9 cellular contexts compared by ENCODE assay signal in genomic region chr2:84022810-84023431, GRCh38.
DNase-seq lines count a peak whose midpoint lies in the region; TF ChIP-seq lines count a peak whose summit lies in the region.
"Had no signal": no experiment of that assay in that cellular context is flagged by ENCODE, and none has a peak within 500 bp of the region (broad histone marks: within the 10 kb centered on the region; RNA-seq: fewer than 3 reads in every experiment).

No MANE protein-coding gene starts in this region.

- H3K9me3 ChIP-seq in HEK293 (ENCODE audit: control insufficient read depth, insufficient read depth, low read depth, low read length): no peaks in the 10 kb centered on the region

- H3K27me3 Mint-ChIP-seq in activated T-helper 2 cell treated with anti-CD3 and anti-CD28 coated beads, Interferon-gamma antibody, Interleukin-2, Interleukin-4, amounts not matched to agents 10 μg/mL and 5 μg/mL and 100 μg/mL, durations not matched to agents 14 hours and 24 hours and 36 hours (ENCODE audit: low read depth): no peaks in the 10 kb centered on the region

- H3K36me3 ChIP-seq in HEK293 (ENCODE audit: control insufficient read depth in 2 of 2, insufficient read depth in 1 of 2, low read length in 2 of 2): no peaks in the 10 kb centered on the region

- no peak overlapping the region for H3K27ac Mint-ChIP-seq in activated T-helper 2 cell treated with anti-CD3 and anti-CD28 coated beads, Interferon-gamma antibody, Interleukin-2, Interleukin-4, amounts not matched to agents 10 μg/mL and 5 μg/mL and 100 μg/mL, durations not matched to agents 14 hours and 24 hours and 36 hours
- H3K27ac Mint-ChIP-seq: activated naive CD8-positive, alpha-beta T cell treated with anti-CD3 and anti-CD28 coated beads, Interleukin-2, amount 10 ng/mL, durations not matched to agents 7 days and 5 days had no signal

- H3K9me3 Mint-ChIP-seq in activated T-helper 2 cell treated with anti-CD3 and anti-CD28 coated beads, Interferon-gamma antibody, Interleukin-2, Interleukin-4, amounts not matched to agents 10 μg/mL and 5 μg/mL and 100 μg/mL, durations not matched to agents 14 hours and 24 hours and 36 hours: no peaks in the 10 kb centered on the region
- H3K9me3 Mint-ChIP-seq: activated naive CD8-positive, alpha-beta T cell treated with anti-CD3 and anti-CD28 coated beads, Interleukin-2, amount 10 ng/mL, durations not matched to agents 7 days and 5 days had no signal

- H3K4me3 ChIP-seq in HEK293 (ENCODE audit: low read depth, low read length): no peak overlapping the region

- intact Hi-C loops in activated T-helper 2 cell treated with anti-CD3 and anti-CD28 coated beads, Interferon-gamma antibody, Interleukin-2, Interleukin-4, amounts not matched to agents 10 μg/mL and 5 μg/mL and 100 μg/mL, durations not matched to agents 14 hours and 24 hours and 36 hours (cut with micrococcal nuclease): loop anchor here (1.0 to 5.0 kb wide), 2 partner anchors 280 to 294 kb away; no protein-coding TSS in a partner anchor

- no peaks in the 10 kb centered on the region for H3K36me3 Mint-ChIP-seq in activated T-helper 2 cell treated with anti-CD3 and anti-CD28 coated beads, Interferon-gamma antibody, Interleukin-2, Interleukin-4, amounts not matched to agents 10 μg/mL and 5 μg/mL and 100 μg/mL, durations not matched to agents 14 hours and 24 hours and 36 hours (ENCODE audit: low read depth)
- H3K36me3 Mint-ChIP-seq: activated naive CD8-positive, alpha-beta T cell treated with anti-CD3 and anti-CD28 coated beads, Interleukin-2, amount 10 ng/mL, durations not matched to agents 7 days and 5 days had no signal

- TF ChIP-seq CTCF in HEK293 (tag by site-specific recombination; IDR thresholded peaks at IDR 0.05): peak; percentile 25; the same call in 1 of the 2 replicates

- POLR2A ChIA-PET in HEK293 (lab: Yijun Ruan, JAX): no interaction called here

- H3K27ac ChIP-seq in HEK293 (ENCODE audit: extremely low read depth, low read depth, low read length): no peak overlapping the region

- DNase-seq in NCI-H2227 (lab: John Stamatoyannopoulos, UW; ENCODE audit: unreplicated experiment) (peak; percentile 51), NCI-H2227 treated with DMSO at 0.1 percent for 48 hours (lab: John Stamatoyannopoulos, UW) (no peak), NCI-H748 (lab: John Stamatoyannopoulos, UW; ENCODE audit: unreplicated experiment) (peak; percentile 57), middle frontal gyrus (ENCODE audit: extremely low spot score, low spot score) (peak; percentile 26), GOT3 (lab: John Stamatoyannopoulos, UW) (no peak)
- DNase-seq in central memory CD4-positive, alpha-beta T cell: peak; percentile 1
- no peak for DNase-seq in activated T-helper 2 cell treated with anti-CD3 and anti-CD28 coated beads, Interferon-gamma antibody, Interleukin-2, Interleukin-4, amounts not matched to agents 10 μg/mL and 5 μg/mL and 100 μg/mL, durations not matched to agents 14 hours and 24 hours and 36 hours (ENCODE audit: low spot score)
- DNase-seq: activated naive CD8-positive, alpha-beta T cell treated with anti-CD3 and anti-CD28 coated beads, Interleukin-2, amount 10 ng/mL, durations not matched to agents 7 days and 5 days had no signal

- CTCF ChIA-PET in HEK293 (lab: Yijun Ruan, JAX): interaction anchor here (0.6 to 2.3 kb wide), 24 partner anchors 9 to 293 kb away, joined by 3 to 20 read pairs (median 4); no protein-coding TSS in a partner anchor

- no peaks in the 10 kb centered on the region for H3K4me1 Mint-ChIP-seq in activated T-helper 2 cell treated with anti-CD3 and anti-CD28 coated beads, Interferon-gamma antibody, Interleukin-2, Interleukin-4, amounts not matched to agents 10 μg/mL and 5 μg/mL and 100 μg/mL, durations not matched to agents 14 hours and 24 hours and 36 hours (ENCODE audit: low read depth)
- H3K4me1 Mint-ChIP-seq: activated naive CD8-positive, alpha-beta T cell treated with anti-CD3 and anti-CD28 coated beads, Interleukin-2, amount 10 ng/mL, durations not matched to agents 7 days and 5 days had no signal

- no peak overlapping the region for H3K4me3 Mint-ChIP-seq in activated T-helper 2 cell treated with anti-CD3 and anti-CD28 coated beads, Interferon-gamma antibody, Interleukin-2, Interleukin-4, amounts not matched to agents 10 μg/mL and 5 μg/mL and 100 μg/mL, durations not matched to agents 14 hours and 24 hours and 36 hours (ENCODE audit: low read depth)
- H3K4me3 Mint-ChIP-seq: activated naive CD8-positive, alpha-beta T cell treated with anti-CD3 and anti-CD28 coated beads, Interleukin-2, amount 10 ng/mL, durations not matched to agents 7 days and 5 days had no signal

- H3K4me1 ChIP-seq in HEK293 (ENCODE audit: control insufficient read depth, insufficient read depth, low read length): no peaks in the 10 kb centered on the region

TF ChIP-seq in HEK293, 187 proteins besides CTCF, POLR2A, EP300 and RAD21:
- TF ChIP-seq ZNF654 (tag by site-specific recombination; IDR thresholded peaks at IDR 0.05; ENCODE audit: low read depth) (peak; percentile 28; the same call in 1 of the 2 replicates), PBX3 (CRISPR knock-in tag; IDR thresholded peaks at IDR 0.05) (no peak)

Comparison
In these comparisons a context has a peak if more than half of its experiments do, and no peak if none do; other contexts are left out.
1. DNase-seq: peak in NCI-H2227 (single experiment), NCI-H748 (single experiment), central memory CD4-positive, alpha-beta T cell (single experiment) and middle frontal gyrus (single experiment); none in NCI-H2227 treated with DMSO at 0.1 percent for 48 hours (single experiment), GOT3 (single experiment) and activated T-helper 2 cell treated with anti-CD3 and anti-CD28 coated beads, Interferon-gamma antibody, Interleukin-2, Interleukin-4, amounts not matched to agents 10 μg/mL and 5 μg/mL and 100 μg/mL, durations not matched to agents 14 hours and 24 hours and 36 hours (single experiment).